ENCODE assay signal across 1 cellular context in the genomic region with DNA sequence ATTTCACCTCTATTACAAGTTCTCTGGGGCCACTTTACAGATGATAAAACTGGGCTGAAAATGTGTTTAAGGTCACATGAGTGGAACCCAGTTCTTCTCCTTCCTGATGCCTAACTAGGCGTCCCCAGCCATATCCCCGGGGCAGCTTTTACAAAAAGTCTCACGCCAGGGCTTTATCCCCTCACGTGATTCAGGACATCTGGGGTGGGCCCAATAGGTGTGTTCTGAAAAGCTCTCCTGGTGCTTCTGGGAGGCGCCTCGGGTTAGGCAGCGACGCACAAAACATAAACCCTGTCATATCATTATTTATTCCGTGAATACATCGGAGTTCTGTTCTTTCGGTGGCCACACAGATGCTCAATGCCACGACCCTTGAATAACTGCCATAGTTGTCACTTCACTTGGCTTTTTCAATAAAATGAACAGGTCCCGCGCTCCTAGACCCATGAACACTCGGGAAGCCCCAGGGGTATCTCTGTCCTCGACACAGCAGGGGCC.
TF ChIP-seq lines count a peak whose summit lies in the region.

No MANE protein-coding gene starts in this region.

TF ChIP-seq in SK-N-SH, 30 proteins besides CTCF, POLR2A, EP300 and RAD21 (continued from another document):
- TF ChIP-seq PBX3 (IDR thresholded peaks at IDR 0.05), result no peak
- no peak for TF ChIP-seq IRF3 (IDR thresholded peaks at IDR 0.05; ENCODE audit: low read depth, low read length)
- no peak for TF ChIP-seq FOXJ3 (CRISPR knock-in tag; IDR thresholded peaks at IDR 0.05)
- TF ChIP-seq JUND (IDR thresholded peaks at IDR 0.05), result no peak
- no peak for TF ChIP-seq MEF2A (IDR thresholded peaks at IDR 0.05; ENCODE audit: borderline replicate concordance, low read depth)
- no peak for TF ChIP-seq FOSL2 (IDR thresholded peaks at IDR 0.05; ENCODE audit: borderline replicate concordance, low read depth)
- no peak for TF ChIP-seq TEAD4 (IDR thresholded peaks at IDR 0.05; ENCODE audit: borderline replicate concordance, insufficient read depth)
- no peak for TF ChIP-seq TAF1 (IDR thresholded peaks at IDR 0.05; ENCODE audit: borderline replicate concordance, low read depth, low read length)
- no peak for TF ChIP-seq RCOR1 (IDR thresholded peaks at IDR 0.05; ENCODE audit: low read length)
- TF ChIP-seq, protein P1, sequence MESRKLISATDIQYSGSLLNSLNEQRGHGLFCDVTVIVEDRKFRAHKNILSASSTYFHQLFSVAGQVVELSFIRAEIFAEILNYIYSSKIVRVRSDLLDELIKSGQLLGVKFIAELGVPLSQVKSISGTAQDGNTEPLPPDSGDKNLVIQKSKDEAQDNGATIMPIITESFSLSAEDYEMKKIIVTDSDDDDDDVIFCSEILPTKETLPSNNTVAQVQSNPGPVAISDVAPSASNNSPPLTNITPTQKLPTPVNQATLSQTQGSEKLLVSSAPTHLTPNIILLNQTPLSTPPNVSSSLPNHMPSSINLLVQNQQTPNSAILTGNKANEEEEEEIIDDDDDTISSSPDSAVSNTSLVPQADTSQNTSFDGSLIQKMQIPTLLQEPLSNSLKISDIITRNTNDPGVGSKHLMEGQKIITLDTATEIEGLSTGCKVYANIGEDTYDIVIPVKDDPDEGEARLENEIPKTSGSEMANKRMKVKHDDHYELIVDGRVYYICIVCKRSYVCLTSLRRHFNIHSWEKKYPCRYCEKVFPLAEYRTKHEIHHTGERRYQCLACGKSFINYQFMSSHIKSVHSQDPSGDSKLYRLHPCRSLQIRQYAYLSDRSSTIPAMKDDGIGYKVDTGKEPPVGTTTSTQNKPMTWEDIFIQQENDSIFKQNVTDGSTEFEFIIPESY (IDR thresholded peaks at IDR 0.05; ENCODE audit: borderline replicate concordance, low read depth), result no peak
- no peak for TF ChIP-seq RXRA (IDR thresholded peaks at IDR 0.05; ENCODE audit: borderline replicate concordance, low read depth)
- no peak for TF ChIP-seq TCF12 (IDR thresholded peaks at IDR 0.05)
- TF ChIP-seq CHD2 (IDR thresholded peaks at IDR 0.05; ENCODE audit: low read length, partially characterized antibody), result no peak
- no peak for TF ChIP-seq FOXM1 (IDR thresholded peaks at IDR 0.05; ENCODE audit: low read depth)
- no peak for TF ChIP-seq POLR2AphosphoS5 (IDR thresholded peaks at IDR 0.05; ENCODE audit: low read depth, low read length)
- TF ChIP-seq YY1 (IDR thresholded peaks at IDR 0.05; ENCODE audit: low read depth), result no peak
- TF ChIP-seq, protein P2, sequence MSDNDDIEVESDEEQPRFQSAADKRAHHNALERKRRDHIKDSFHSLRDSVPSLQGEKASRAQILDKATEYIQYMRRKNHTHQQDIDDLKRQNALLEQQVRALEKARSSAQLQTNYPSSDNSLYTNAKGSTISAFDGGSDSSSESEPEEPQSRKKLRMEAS (IDR thresholded peaks at IDR 0.05; ENCODE audit: low read depth), result no peak
